Comparison of ENCODE assay signal across 13 cellular contexts in the genomic region with DNA sequence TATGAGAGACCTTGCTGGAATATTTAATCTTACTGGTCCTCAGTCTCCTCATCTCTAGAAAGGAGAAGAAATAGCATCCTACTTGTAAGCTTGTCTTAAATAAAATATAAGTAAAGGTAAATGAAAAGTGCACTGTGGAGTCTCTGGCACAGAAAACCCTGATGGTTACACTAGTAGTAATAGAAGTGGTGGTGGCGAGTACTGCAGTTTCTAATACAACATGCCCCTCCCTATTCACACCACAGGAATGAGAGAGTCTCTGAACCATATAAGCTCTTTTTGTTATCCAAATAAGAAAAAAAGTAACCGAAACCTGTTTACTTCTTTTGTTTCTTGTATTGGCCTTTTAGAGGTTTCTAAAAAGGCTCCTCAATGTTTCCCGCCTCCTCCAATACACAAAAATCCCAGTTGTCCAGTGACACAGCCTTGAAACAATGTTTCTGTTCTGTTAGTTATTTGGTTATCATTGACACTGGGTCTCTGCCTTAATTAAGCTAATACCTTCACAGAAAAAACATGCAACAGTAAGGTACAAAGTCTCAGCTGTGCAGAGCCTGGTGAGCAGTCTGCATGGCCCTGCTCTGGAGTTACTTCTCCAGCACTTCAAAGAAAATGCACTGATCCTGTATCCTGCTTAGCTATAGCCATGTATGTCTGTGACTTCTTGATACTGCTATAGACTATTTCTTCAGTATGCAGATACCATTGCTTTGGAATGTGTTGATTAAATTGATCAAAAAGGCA.
DNase-seq lines count a peak whose midpoint lies in the region; ATAC-seq and TF ChIP-seq lines count a peak whose summit lies in the region.
"Had no signal": no experiment of that assay in that cellular context is flagged by ENCODE, and none has a peak within 500 bp of the region (broad histone marks: within the 10 kb centered on the region; RNA-seq: fewer than 3 reads in every experiment).

No MANE protein-coding gene starts in this region.

- CTCF ChIA-PET in CD8-positive, alpha-beta T cell (lab: Charles Lee): interaction anchor here (1.1 kb wide), 1 partner anchor 14 kb away, joined by 3 read pairs; no protein-coding TSS in a partner anchor

- in situ Hi-C loops in astrocyte of the spinal cord (cut with HindIII; ENCODE audit: low sequenced_read_pairs): no loop called here

- POLR2A ChIA-PET in CD8-positive, alpha-beta T cell (lab: Charles Lee): no interaction called here

- H3K36me3 ChIP-seq in CD8-positive, alpha-beta T cell (ENCODE audit: insufficient read depth, low read length): no peaks in the 10 kb centered on the region
- H3K36me3 ChIP-seq: heart right ventricle, uterus had no signal

- no peak overlapping the region for H3K4me3 ChIP-seq in astrocyte of the spinal cord (ENCODE audit: low read depth, low read length)
- no peak overlapping the region for H3K4me3 ChIP-seq in CD8-positive, alpha-beta T cell (ENCODE audit: low read depth, low read length)
- H3K4me3 ChIP-seq: heart right ventricle, uterus had no signal

- H3K4me3 Mint-ChIP-seq in nephron: no peak overlapping the region
- H3K4me3 Mint-ChIP-seq in CD8-positive, alpha-beta T cell: no peak overlapping the region

- peak; percentile 6 for TF ChIP-seq CTCF in astrocyte of the spinal cord (IDR thresholded peaks at IDR 0.05; ENCODE audit: low read depth, low read length)
- TF ChIP-seq CTCF in nephron (IDR thresholded peaks at IDR 0.05; ENCODE audit: unreplicated experiment in 3 of 3): no peak
- TF ChIP-seq CTCF in CD8-positive, alpha-beta T cell (IDR thresholded peaks at IDR 0.05): no peak

- ATAC-seq in GM19328 (IDR thresholded peaks at IDR 0.05; ENCODE audit: unreplicated experiment) (peak; percentile 60), HG03066 (IDR thresholded peaks at IDR 0.05; ENCODE audit: low read depth, unreplicated experiment) (peak; percentile 67), GM19023 (IDR thresholded peaks at IDR 0.05; ENCODE audit: unreplicated experiment) (no peak)
- no peak for ATAC-seq in CD8-positive, alpha-beta T cell
- ATAC-seq: heart right ventricle had no signal

- no peak overlapping the region for H3K27ac ChIP-seq in CD8-positive, alpha-beta T cell (ENCODE audit: low read depth, low read length)
- H3K27ac ChIP-seq: heart right ventricle, uterus had no signal

- DNase-seq in astrocyte of the spinal cord (ENCODE audit: low read depth, low spot score): peak; percentile 10
- no peak for DNase-seq in CD8-positive, alpha-beta T cell
- DNase-seq in NCI-H748 (lab: John Stamatoyannopoulos, UW; ENCODE audit: unreplicated experiment): no peak
- DNase-seq in NCI-H510A (lab: John Stamatoyannopoulos, UW): no peak
- DNase-seq: effector CD8-positive, alpha-beta T cell; heart right ventricle; NCI-H187; small intestine; uterus had no signal

- no peaks in the 10 kb centered on the region for H3K27me3 ChIP-seq in CD8-positive, alpha-beta T cell (ENCODE audit: insufficient read depth, low read length)
- H3K27me3 ChIP-seq: heart right ventricle, uterus had no signal

- peaks cover 5% of the 10 kb centered on the region for H3K4me1 Mint-ChIP-seq in nephron
- no peaks in the 10 kb centered on the region for H3K4me1 Mint-ChIP-seq in CD8-positive, alpha-beta T cell (ENCODE audit: low read depth)

- no peaks in the 10 kb centered on the region for H3K4me1 ChIP-seq in CD8-positive, alpha-beta T cell (ENCODE audit: insufficient read depth, low read length)
- H3K4me1 ChIP-seq: uterus had no signal

- no peaks in the 10 kb centered on the region for H3K9me3 Mint-ChIP-seq in nephron
- H3K9me3 Mint-ChIP-seq in CD8-positive, alpha-beta T cell: no peaks in the 10 kb centered on the region

- H3K9me3 ChIP-seq in CD8-positive, alpha-beta T cell (ENCODE audit: low read length): no peaks in the 10 kb centered on the region
- H3K9me3 ChIP-seq: heart right ventricle, uterus had no signal

- no peaks in the 10 kb centered on the region for H3K27me3 Mint-ChIP-seq in nephron (ENCODE audit: low read depth)
- peaks cover 7% of the 10 kb centered on the region for H3K27me3 Mint-ChIP-seq in CD8-positive, alpha-beta T cell (ENCODE audit: low read depth)

- no peaks in the 10 kb centered on the region for H3K36me3 Mint-ChIP-seq in nephron (ENCODE audit: low read depth)
- H3K36me3 Mint-ChIP-seq in CD8-positive, alpha-beta T cell: no peaks in the 10 kb centered on the region

- peak overlapping the region in 2 of 3 experiments; percentile 17 to 61 for H3K27ac Mint-ChIP-seq in nephron
- no peak overlapping the region for H3K27ac Mint-ChIP-seq in CD8-positive, alpha-beta T cell

- intact Hi-C loops in CD8-positive, alpha-beta T cell (cut with DNase I, micrococcal nuclease): no loop called here

Comparison
In these comparisons a context has a peak if more than half of its experiments do, and no peak if none do; other contexts are left out.
1. ATAC-seq: peak in GM19328 (single experiment) and HG03066 (single experiment); none in CD8-positive, alpha-beta T cell (single experiment) and GM19023 (single experiment).